ENCODE assay signal across 1 cellular context in genomic region chr12:111753144-111753881, GRCh38.
TF ChIP-seq lines count a peak whose summit lies in the region.

No MANE protein-coding gene starts in this region.

TF ChIP-seq in HepG2, 621 proteins besides CTCF, POLR2A, EP300 and RAD21 (continued from another document and continues in another):
- TF ChIP-seq FOXP4 (CRISPR knock-in tag; IDR thresholded peaks at IDR 0.05) (no peak), CENPT (CRISPR knock-in tag; IDR thresholded peaks at IDR 0.05; ENCODE audit: low read depth) (no peak), ARNTL (CRISPR knock-in tag; IDR thresholded peaks at IDR 0.05) (no peak), ARNT (IDR thresholded peaks at IDR 0.05) (no peak), MAFF (IDR thresholded peaks at IDR 0.05; ENCODE audit: low read depth, low read length) (no peak), ZNF639 (CRISPR knock-in tag; conservative IDR thresholded peaks at IDR 0.05) (no peak), ZNF282 (IDR thresholded peaks at IDR 0.05; ENCODE audit: partially characterized antibody) (no peak), RELA (CRISPR knock-in tag; IDR thresholded peaks at IDR 0.05) (no peak), SMYD3 (CRISPR knock-in tag; IDR thresholded peaks at IDR 0.05) (no peak), MIXL1 (CRISPR knock-in tag; IDR thresholded peaks at IDR 0.05) (peak; percentile 56; the same call in 1 of the 2 replicates), ZNF83 (CRISPR knock-in tag; IDR thresholded peaks at IDR 0.05; ENCODE audit: borderline replicate concordance) (no peak), HHEX (CRISPR knock-in tag; IDR thresholded peaks at IDR 0.05) (no peak), ZNF883 (CRISPR knock-in tag; IDR thresholded peaks at IDR 0.05; ENCODE audit: not compliant biosample characterization) (no peak), ZNF354B (CRISPR knock-in tag; IDR thresholded peaks at IDR 0.05) (no peak), MIER2 (CRISPR knock-in tag; IDR thresholded peaks at IDR 0.05) (no peak), USF2 (IDR thresholded peaks at IDR 0.05; ENCODE audit: low read depth, low read length) (no peak), USF2 (CRISPR knock-in tag; IDR thresholded peaks at IDR 0.05; ENCODE audit: borderline replicate concordance) (no peak), NR2F1 (CRISPR knock-in tag; IDR thresholded peaks at IDR 0.05) (no peak), POGZ (CRISPR knock-in tag; IDR thresholded peaks at IDR 0.05) (no peak), ZNF572 (CRISPR knock-in tag; IDR thresholded peaks at IDR 0.05) (no peak), NFAT5 (CRISPR knock-in tag; IDR thresholded peaks at IDR 0.05) (no peak), ZNF547 (CRISPR knock-in tag; IDR thresholded peaks at IDR 0.05) (no peak), STAT5B (CRISPR knock-in tag; IDR thresholded peaks at IDR 0.05) (no peak), PAX8 (CRISPR knock-in tag; IDR thresholded peaks at IDR 0.05; ENCODE audit: borderline replicate concordance) (no peak), REST (IDR thresholded peaks at IDR 0.05; ENCODE audit: borderline replicate concordance in 1 of 2, low read depth in 1 of 2, low read length in 2 of 2) (no peak), UBTF (CRISPR knock-in tag; IDR thresholded peaks at IDR 0.05) (no peak; the same call in 1 of the 2 replicates), EHMT2 (IDR thresholded peaks at IDR 0.05; ENCODE audit: borderline replicate concordance, low read depth, low read length) (no peak), HNF4A (CRISPR knock-in tag; IDR thresholded peaks at IDR 0.05) (no peak; the same call in 1 of the 2 replicates), BCL6 (CRISPR knock-in tag; IDR thresholded peaks at IDR 0.05) (no peak), ZNF510 (CRISPR knock-in tag; IDR thresholded peaks at IDR 0.05; ENCODE audit: low read depth) (no peak), SRSF9 (IDR thresholded peaks at IDR 0.05; ENCODE audit: borderline replicate concordance, insufficient read depth, low read depth, low read length, poor library complexity, severe bottlenecking) (no peak), TBP (CRISPR knock-in tag; IDR thresholded peaks at IDR 0.05) (no peak), ZNF382 (CRISPR knock-in tag; IDR thresholded peaks at IDR 0.05; ENCODE audit: borderline replicate concordance) (no peak), ZNF782 (CRISPR knock-in tag; IDR thresholded peaks at IDR 0.05; ENCODE audit: borderline replicate concordance) (no peak), MEIS1 (CRISPR knock-in tag; IDR thresholded peaks at IDR 0.05; ENCODE audit: borderline replicate concordance) (no peak), IKZF4 (CRISPR knock-in tag; IDR thresholded peaks at IDR 0.05; ENCODE audit: borderline replicate concordance, low read depth, not compliant biosample characterization) (no peak), ZNF766 (CRISPR knock-in tag; IDR thresholded peaks at IDR 0.05; ENCODE audit: borderline replicate concordance) (no peak), ZNF788 (CRISPR knock-in tag; IDR thresholded peaks at IDR 0.05; ENCODE audit: borderline replicate concordance) (no peak), MATR3 (CRISPR knock-in tag; IDR thresholded peaks at IDR 0.05) (no peak), MZF1 (CRISPR knock-in tag; IDR thresholded peaks at IDR 0.05; ENCODE audit: borderline replicate concordance) (no peak), FOXA1 (IDR thresholded peaks at IDR 0.05) (no peak), FOXA1 (CRISPR knock-in tag; IDR thresholded peaks at IDR 0.05) (no peak), ATAD3A (CRISPR knock-in tag; IDR thresholded peaks at IDR 0.05) (no peak), FIP1L1 (IDR thresholded peaks at IDR 0.05; ENCODE audit: borderline replicate concordance, insufficient read depth, low read depth, low read length) (no peak), ZNF749 (CRISPR knock-in tag; IDR thresholded peaks at IDR 0.05; ENCODE audit: borderline replicate concordance) (no peak), NFIC (IDR thresholded peaks at IDR 0.05; ENCODE audit: low read length) (no peak), DNMT3B (CRISPR knock-in tag; conservative IDR thresholded peaks at IDR 0.05) (no peak), MTF2 (CRISPR knock-in tag; IDR thresholded peaks at IDR 0.05; ENCODE audit: borderline replicate concordance) (no peak), GATAD2A (CRISPR knock-in tag; IDR thresholded peaks at IDR 0.05) (no peak), EEA1 (CRISPR knock-in tag; IDR thresholded peaks at IDR 0.05; ENCODE audit: borderline replicate concordance) (no peak), ZNF451 (CRISPR knock-in tag; IDR thresholded peaks at IDR 0.05) (no peak), ZNF33B (CRISPR knock-in tag; IDR thresholded peaks at IDR 0.05) (no peak), MED8 (CRISPR knock-in tag; IDR thresholded peaks at IDR 0.05; ENCODE audit: insufficient replicate concordance) (no peak), ZNF772 (CRISPR knock-in tag; IDR thresholded peaks at IDR 0.05) (no peak), GABPB1 (CRISPR knock-in tag; IDR thresholded peaks at IDR 0.05) (0 out of 2 replicates have a peak, but pooled peaks have one; percentile 38), PITX1 (CRISPR knock-in tag; IDR thresholded peaks at IDR 0.05) (no peak), ZNF549 (CRISPR knock-in tag; IDR thresholded peaks at IDR 0.05) (no peak), IKZF1 (IDR thresholded peaks at IDR 0.05) (no peak)
